In the genomic region with DNA sequence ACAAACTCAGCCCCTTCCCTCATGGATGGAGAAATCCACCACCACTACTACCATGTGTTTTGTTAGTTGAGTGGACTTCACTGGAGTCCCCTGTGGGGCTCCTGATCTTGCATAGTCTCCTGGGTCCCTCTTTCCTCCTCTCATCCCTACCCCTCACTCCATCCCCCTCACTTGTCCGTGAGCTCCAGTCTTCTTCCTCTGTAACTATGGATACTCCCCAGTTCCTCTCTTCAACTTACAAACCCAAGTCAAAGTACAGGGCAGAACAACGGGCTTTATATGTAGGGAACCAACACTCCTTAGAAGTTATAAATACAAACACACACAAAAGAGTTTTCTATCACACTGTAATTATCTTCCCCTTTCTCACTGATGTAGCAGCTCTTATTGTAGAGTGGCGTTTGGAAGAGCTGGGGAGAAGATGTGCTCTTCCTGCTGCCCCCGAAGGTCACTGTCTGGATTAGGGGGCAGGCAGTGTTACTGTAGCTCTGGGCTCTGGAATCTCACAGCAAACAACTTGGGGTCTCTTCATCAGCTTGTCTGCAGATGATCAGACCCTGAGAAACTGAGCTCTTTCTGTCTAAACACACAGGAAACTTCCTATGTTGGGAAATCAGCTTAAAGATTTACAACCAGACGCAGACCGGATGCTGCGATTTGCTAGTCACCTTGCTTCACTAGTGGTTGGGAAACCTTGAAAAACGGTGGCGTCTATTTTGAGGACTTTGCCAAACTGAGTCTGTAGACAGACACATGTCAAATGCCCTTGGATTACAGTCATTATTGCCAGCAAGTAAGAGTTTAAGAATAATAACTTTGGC, we compare ENCODE assay signal across 11 cellular contexts. TPM values are rescaled to one million over a fixed set of nuclear protein-coding genes. Genes with fewer than 3 reads are reported as not detected.
A peak's percentile ranks its signal among the peaks of the same experiment; 100 is the strongest.
DNase-seq lines count a peak whose midpoint lies in the region; ATAC-seq, FAIRE-seq and TF ChIP-seq lines count a peak whose summit lies in the region.
"Had no signal": no experiment of that assay in that cellular context is flagged by ENCODE, and none has a peak within 500 bp of the region (broad histone marks: within the 10 kb centered on the region; RNA-seq: fewer than 3 reads in every experiment).

No MANE protein-coding gene starts in this region.

- H2BK120ac ChIP-seq in mesendoderm (ENCODE audit: low read depth, low read length), result no peak overlapping the region

- H3K27ac ChIP-seq in mesendoderm (ENCODE audit: low read depth, low read length), result no peak overlapping the region
- no peak overlapping the region for H3K27ac ChIP-seq in effector memory CD4-positive, alpha-beta T cell (ENCODE audit: insufficient read depth, low read length, poor library complexity, severe bottlenecking)
- H3K27ac ChIP-seq: cardiac muscle cell had no signal

- H4K5ac ChIP-seq in mesendoderm (ENCODE audit: low read length), result no peak overlapping the region

- H3K36me3 ChIP-seq in mesendoderm (ENCODE audit: control insufficient read depth, insufficient read depth, low read length), result no peaks in the 10 kb centered on the region
- peaks cover 4% of the 10 kb centered on the region for H3K36me3 ChIP-seq in effector memory CD4-positive, alpha-beta T cell (ENCODE audit: control insufficient read depth, insufficient read depth, low read length)
- H3K36me3 ChIP-seq: cardiac muscle cell had no signal

- no peaks in the 10 kb centered on the region for H3K79me1 ChIP-seq in mesendoderm (ENCODE audit: low read length)

- no peaks in the 10 kb centered on the region for H3K27me3 ChIP-seq in mesendoderm (ENCODE audit: insufficient read depth, low read length, poor library complexity)
- no peaks in the 10 kb centered on the region for H3K27me3 ChIP-seq in effector memory CD4-positive, alpha-beta T cell (replicated peaks; ENCODE audit: control insufficient read depth, insufficient read depth, low read length, poor library complexity, severe bottlenecking)
- H3K27me3 ChIP-seq: cardiac muscle cell had no signal

- TF ChIP-seq POLR2A in GM12892 (IDR thresholded peaks at IDR 0.05; ENCODE audit: low read depth, low read length), result no peak

- no peaks in the 10 kb centered on the region for H3K9me3 Mint-ChIP-seq in activated CD4-positive, alpha-beta memory T cell treated with anti-CD3 and anti-CD28 coated beads for 36 hours

- DNase-seq in GM18507 (ENCODE audit: extremely low spot score, insufficient read length, low read depth) (no peak), mesendoderm (no peak), SK-N-DZ (ENCODE audit: low spot score) (no peak), GM12892 (ENCODE audit: insufficient read length) (no peak)
- peak; percentile 32 for DNase-seq in activated CD4-positive, alpha-beta memory T cell treated with anti-CD3 and anti-CD28 coated beads for 36 hours
- DNase-seq in effector memory CD4-positive, alpha-beta T cell, result no peak
- DNase-seq: activated CD4-positive, CD25-positive, alpha-beta regulatory T cell treated with anti-CD3 and anti-CD28 coated beads, Interleukin-2, amount 50 U/mL, for 72 hours; DND-41 had no signal

- H3K36me3 Mint-ChIP-seq in activated CD4-positive, alpha-beta memory T cell treated with anti-CD3 and anti-CD28 coated beads for 36 hours, result peaks cover 9% of the 10 kb centered on the region

- H3K27ac Mint-ChIP-seq in activated CD4-positive, alpha-beta memory T cell treated with anti-CD3 and anti-CD28 coated beads for 36 hours, result no peak overlapping the region

- H3K4me3 ChIP-seq in mesendoderm (ENCODE audit: low read length), result no peak overlapping the region
- H3K4me3 ChIP-seq in effector memory CD4-positive, alpha-beta T cell (ENCODE audit: insufficient read depth, low read depth, low read length, poor library complexity, severe bottlenecking), result no peak overlapping the region
- H3K4me3 ChIP-seq: cardiac muscle cell had no signal

- ATAC-seq in HG03139 (IDR thresholded peaks at IDR 0.05; ENCODE audit: unreplicated experiment), result peak; percentile 45
- ATAC-seq in HG03342 (IDR thresholded peaks at IDR 0.05; ENCODE audit: unreplicated experiment), result no peak

- no peaks in the 10 kb centered on the region for H3K79me2 ChIP-seq in mesendoderm (ENCODE audit: control insufficient read depth, insufficient read depth, low read length)

- no peak overlapping the region for H3K9ac ChIP-seq in mesendoderm (ENCODE audit: low read length)

- H3K4me2 ChIP-seq in mesendoderm (ENCODE audit: low read length), result no peak overlapping the region

- peak overlapping the region; percentile 19 for H3K23ac ChIP-seq in mesendoderm (ENCODE audit: low read length)

- H3K4me1 Mint-ChIP-seq in activated CD4-positive, alpha-beta memory T cell treated with anti-CD3 and anti-CD28 coated beads for 36 hours (ENCODE audit: low read depth), result peaks cover 12% of the 10 kb centered on the region

- intact Hi-C loops in activated CD4-positive, alpha-beta memory T cell treated with anti-CD3 and anti-CD28 coated beads for 36 hours (cut with micrococcal nuclease), result no loop called here

- H3K4me3 Mint-ChIP-seq in activated CD4-positive, alpha-beta memory T cell treated with anti-CD3 and anti-CD28 coated beads for 36 hours, result no peak overlapping the region

- POLR2A ChIA-PET in activated CD4-positive, alpha-beta memory T cell treated with anti-CD3 and anti-CD28 coated beads for 36 hours (lab: Charles Lee), result interaction anchor here (0.6 kb wide), 1 partner anchor 125 kb away, joined by 3 read pairs; no protein-coding TSS in a partner anchor

- H3K27me3 Mint-ChIP-seq in activated CD4-positive, alpha-beta memory T cell treated with anti-CD3 and anti-CD28 coated beads for 36 hours, result no peaks in the 10 kb centered on the region

- CTCF ChIA-PET in activated CD4-positive, alpha-beta memory T cell treated with anti-CD3 and anti-CD28 coated beads for 36 hours (lab: Charles Lee), result interaction anchor here (1.3 kb wide), 1 partner anchor 60 kb away, joined by 3 read pairs; no protein-coding TSS in a partner anchor

- H3K4ac ChIP-seq in mesendoderm (ENCODE audit: low read depth, low read length), result no peak overlapping the region

- H4K8ac ChIP-seq in mesendoderm (ENCODE audit: low read depth, low read length), result no peak overlapping the region

- FAIRE-seq in GM18507 (lab: Jason Lieb, UNC) (peak; percentile 63), GM12892 (lab: Jason Lieb, UNC) (no peak)

- H3K9me3 ChIP-seq in effector memory CD4-positive, alpha-beta T cell (ENCODE audit: control insufficient read depth, low read length), result no peaks in the 10 kb centered on the region

- WGBS in mesendoderm (ENCODE audit: extremely low coverage, insufficient coverage, low lambda C conversion rate), result no CpG with 5 or more reads among the region's 9 CpGs

- H2BK15ac ChIP-seq in mesendoderm (replicated peaks; ENCODE audit: low read depth), result no peak overlapping the region

- H3K4me1 ChIP-seq in mesendoderm (ENCODE audit: control insufficient read depth, low read depth, low read length), result no peaks in the 10 kb centered on the region
- peaks cover 4% of the 10 kb centered on the region for H3K4me1 ChIP-seq in effector memory CD4-positive, alpha-beta T cell (ENCODE audit: control insufficient read depth, insufficient read depth, low read length, poor library complexity, severe bottlenecking)

- no peak overlapping the region for H3K56ac ChIP-seq in mesendoderm (ENCODE audit: low read length)

- H2BK5ac ChIP-seq in mesendoderm (ENCODE audit: low read length), result no peak overlapping the region

- H3K18ac ChIP-seq in mesendoderm (ENCODE audit: low read length), result no peak overlapping the region

- H2AK5ac ChIP-seq in mesendoderm (ENCODE audit: low read length), result no peak overlapping the region

RNA-seq across cellular contexts. Expression of gene SNX10, which starts 13.6 kb away (rescaled TPM):
- 10 to 100 TPM; 43.1 to 44.1 TPM for total RNA-seq in activated CD4-positive, alpha-beta memory T cell treated with anti-CD3 and anti-CD28 coated beads for 36 hours
- polyA plus RNA-seq in mesendoderm (2013, experiment 1 of 2), result 7.2 TPM
- polyA plus RNA-seq in mesendoderm (2013, experiment 2 of 2), result 8.3 TPM
- 1.2 and 3.1 TPM in 2 replicates for polyA plus RNA-seq in SK-N-DZ (2014; cell fraction: cytosol; rRNA removed)
- 1.6 TPM in 2 replicates for polyA plus RNA-seq in SK-N-DZ (2014; cell fraction: nucleus; rRNA removed)
- polyA plus RNA-seq in GM12892 (2012; ENCODE audit: missing spikeins), result 34.0 TPM
